8 cellular contexts compared by ENCODE assay signal in the genomic region with DNA sequence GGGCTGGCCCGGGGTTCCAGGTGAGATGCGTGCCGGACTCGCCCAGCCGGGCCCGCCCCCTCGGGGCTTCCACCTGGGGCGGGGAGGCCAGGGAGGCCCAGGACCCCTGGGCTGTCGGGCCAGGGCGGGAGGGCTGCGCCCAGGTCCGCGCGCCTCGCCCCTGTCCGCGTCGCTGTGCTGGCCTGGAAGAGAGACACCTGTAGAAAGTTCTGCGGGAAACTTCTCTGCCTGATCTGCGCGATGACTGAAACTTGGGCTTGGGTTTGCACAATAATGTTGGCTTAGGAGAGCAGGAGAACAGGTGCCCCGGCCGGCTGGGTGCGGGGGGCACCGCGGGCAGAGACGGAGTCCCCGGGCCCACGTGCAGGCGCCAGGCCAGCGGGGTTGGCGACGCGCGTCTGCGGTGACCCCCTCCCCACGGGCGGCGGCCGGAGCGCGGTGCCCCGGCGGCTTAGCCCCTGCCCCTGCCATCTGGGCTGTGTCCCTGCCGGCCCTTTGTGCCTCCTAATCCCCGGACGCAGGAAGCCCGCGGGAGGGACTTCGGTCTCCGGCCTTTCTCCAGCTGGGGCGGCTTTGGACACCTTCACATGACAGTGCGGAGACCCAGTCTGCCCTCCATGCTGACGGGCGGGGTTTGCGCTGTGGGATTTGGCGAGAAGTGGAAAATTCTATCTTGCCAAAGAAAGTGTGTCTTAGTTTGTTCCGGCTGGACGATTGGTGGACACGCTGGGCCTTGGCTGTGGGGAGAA. TPM values are rescaled to one million over a fixed set of nuclear protein-coding genes. Genes with fewer than 3 reads are reported as not detected.
DNase-seq lines count a peak whose midpoint lies in the region; ATAC-seq and TF ChIP-seq lines count a peak whose summit lies in the region.

No MANE protein-coding gene starts in this region.

- no peaks in the 10 kb centered on the region for H3K9me3 ChIP-seq in ascending aorta
- no peaks in the 10 kb centered on the region for H3K9me3 ChIP-seq in liver (ENCODE audit: control insufficient read depth in 4 of 4, low read length in 3 of 4)
- H3K9me3 ChIP-seq in upper lobe of left lung: no peaks in the 10 kb centered on the region

- TF ChIP-seq POLR2A in upper lobe of left lung (IDR thresholded peaks at IDR 0.05): no peak

- TF ChIP-seq RAD21 in liver (IDR thresholded peaks at IDR 0.05): peak; percentile 5 to 10

- TF ChIP-seq CTCF in ascending aorta (IDR thresholded peaks at IDR 0.05) (no peak), liver (IDR thresholded peaks at IDR 0.05; ENCODE audit: low read depth, low read length, missing input control) (no peak), upper lobe of left lung (IDR thresholded peaks at IDR 0.05) (no peak)

- no peak for DNase-seq in ascending aorta (ENCODE audit: low spot score in 2 of 2)
- DNase-seq in upper lobe of left lung: peak in 1 of 2 donors; percentile 89
- DNase-seq in putamen (ENCODE audit: low spot score): no peak
- DNase-seq in SKM-1 (lab: John Stamatoyannopoulos, UW; ENCODE audit: unreplicated experiment): no peak
- DNase-seq in NCI-H446 (lab: John Stamatoyannopoulos, UW): no peak

- 2% methylated on average over 60 of the region's 60 CpGs for WGBS in liver
- 1 to 5% methylated on average over 23 to 25 of the region's 60 CpGs for WGBS in upper lobe of left lung, 2 donors

- H3K27ac ChIP-seq in ascending aorta (no peak overlapping the region), liver (ENCODE audit: low read depth in 1 of 2, low read length in 2 of 2) (peak overlapping the region; percentile 58 to 71), upper lobe of left lung (peak overlapping the region; percentile 80 to 89 (median 82))

- peaks cover 0 to 7% of the 10 kb centered on the region in 2 donors for H3K36me3 ChIP-seq in ascending aorta
- H3K36me3 ChIP-seq in liver (ENCODE audit: control insufficient read depth in 4 of 4, insufficient read depth in 3 of 4, low read depth in 1 of 4, low read length in 3 of 4): peaks cover 0 to 3% (median 0%) of the 10 kb centered on the region in 4 donors
- peaks cover 0 to 15% (median 6%) of the 10 kb centered on the region in 4 donors for H3K36me3 ChIP-seq in upper lobe of left lung

- intact Hi-C loops in ascending aorta (cut with DNase I): loop anchor here (1.0 to 2.0 kb wide), 2 partner anchors 63 to 99 kb away; no protein-coding TSS in a partner anchor

- peaks cover 4 to 11% of the 10 kb centered on the region in 2 donors for H3K4me1 ChIP-seq in ascending aorta
- H3K4me1 ChIP-seq in liver (ENCODE audit: control insufficient read depth in 4 of 4, insufficient read depth in 4 of 4, low read length in 3 of 4): peaks cover 6 to 24% (median 16%) of the 10 kb centered on the region in 4 donors
- H3K4me1 ChIP-seq in upper lobe of left lung: peaks cover 17 to 36% (median 28%) of the 10 kb centered on the region in 4 donors

- H3K9ac ChIP-seq in liver (ENCODE audit: low read depth in 1 of 2, low read length in 2 of 2): peak overlapping the region; percentile 30 to 45

- H3K4me3 ChIP-seq in GM08714 (ENCODE audit: low read length): peak overlapping the region; percentile 62; the same call in 1 of the 2 replicates
- H3K4me3 ChIP-seq in ascending aorta: peak overlapping the region; percentile 71 to 77
- peak overlapping the region; percentile 42 to 90 (median 66) for H3K4me3 ChIP-seq in liver (ENCODE audit: low read depth in 1 of 3, low read length in 3 of 3)
- H3K4me3 ChIP-seq in upper lobe of left lung: peak overlapping the region; percentile 53 to 90 (median 73)

- TF ChIP-seq EP300 in upper lobe of left lung (IDR thresholded peaks at IDR 0.05): no peak

- peak; percentile 13 for ATAC-seq in HG03066 (IDR thresholded peaks at IDR 0.05; ENCODE audit: low read depth, unreplicated experiment)
- ATAC-seq in upper lobe of left lung (ENCODE audit: low FRiP score in 2 of 2): peak in 1 of 2 donors; percentile 11

- H3K27me3 ChIP-seq in ascending aorta (no peaks in the 10 kb centered on the region), liver (ENCODE audit: control insufficient read depth in 4 of 4, insufficient read depth in 4 of 4, low read length in 3 of 4) (no peaks in the 10 kb centered on the region), upper lobe of left lung (no peaks in the 10 kb centered on the region)

TF ChIP-seq in liver, 16 proteins besides CTCF, POLR2A, EP300 and RAD21:
- TF ChIP-seq NR2F2 (IDR thresholded peaks at IDR 0.05) (no peak), HNF4A (conservative IDR thresholded peaks at IDR 0.05) (peak; percentile 10 to 14), GABPA (IDR thresholded peaks at IDR 0.05 in 1 of 2, conservative IDR thresholded peaks at IDR 0.05 in 1 of 2) (no peak), EGR1 (IDR thresholded peaks at IDR 0.05; ENCODE audit: low read depth in 2 of 2) (no peak), HNF4G (IDR thresholded peaks at IDR 0.05) (no peak), RXRA (IDR thresholded peaks at IDR 0.05) (peak in 1 of 2 donors; percentile 6), FOXA2 (IDR thresholded peaks at IDR 0.05) (no peak), JUND (IDR thresholded peaks at IDR 0.05) (no peak), FOXA1 (IDR thresholded peaks at IDR 0.05) (no peak)
TF ChIP-seq in liver: peak in this region for 2.

RNA-seq across cellular contexts. Expression of a gene that starts 0.5 kb away (rescaled TPM):
- 41.8 TPM for total RNA-seq in ascending aorta
- 10 to 100 TPM; 23.2 to 69.6 TPM for total RNA-seq in liver
- polyA plus RNA-seq in liver: 10 to 100 TPM; 34.9 to 42.1 TPM
- 100 to 1,000 TPM; 113 to 256 (median 175) TPM for total RNA-seq in upper lobe of left lung

RNA-seq across cellular contexts. Expression of a gene that starts 9.7 kb away (rescaled TPM):
- total RNA-seq in ascending aorta (92.7 TPM), liver (10 to 100 TPM; 10.8 to 15.1 TPM), upper lobe of left lung (100 to 1,000 TPM in 2 of 6 donors, 10 to 100 TPM in 4; 19.5 to 125 (median 31.3) TPM)
- polyA plus RNA-seq in liver: 10 to 100 TPM in 1 of 2 donors, 1 to 10 TPM in 1; 9.1 to 13.9 TPM

RNA-seq across cellular contexts. Expression of a gene that starts 10.6 kb away (rescaled TPM):
- total RNA-seq in ascending aorta (112 TPM), liver (10 to 100 TPM in 1 of 2 donors, 1 to 10 TPM in 1; 5.9 to 11.4 TPM), upper lobe of left lung (100 to 1,000 TPM in 1 of 6 donors, 10 to 100 TPM in 5; 24.1 to 113 (median 48.5) TPM)
- polyA plus RNA-seq in liver: 10 to 100 TPM in 1 of 2 donors, 1 to 10 TPM in 1; 2.3 to 12.1 TPM

Comparison
In these comparisons a context has a peak if more than half of its experiments do, and no peak if none do; other contexts are left out.
1. H3K27ac ChIP-seq: peak in liver (2 of 2) and upper lobe of left lung (4 of 4); none in ascending aorta (0 of 2).
2. Peak in every context shown above with its lines, with median percentiles within 50 percentile points of each other: H3K4me3 ChIP-seq.